In genomic region chr14:51573607-51574006, GRCh38 we compare ENCODE assay signal across 36 cellular contexts.
"Had no signal": no experiment of that assay in that cellular context is flagged by ENCODE, and none has a peak within 500 bp of the region (broad histone marks: within the 10 kb centered on the region; RNA-seq: fewer than 3 reads in every experiment).

No MANE protein-coding gene starts in this region.

- ATAC-seq: activated CD4-positive, alpha-beta T cell treated with anti-CD3 and anti-CD28 coated beads for 36 hours; activated CD4-positive, CD25-positive, alpha-beta regulatory T cell treated with anti-CD3 and anti-CD28 coated beads, Interleukin-2, amount 50 U/mL, for 24 hours; activated CD8-positive, alpha-beta memory T cell treated with anti-CD3 and anti-CD28 coated beads, Interleukin-2, amount 10 ng/mL, durations not matched to agents 7 days and 5 days; activated CD8-positive, alpha-beta T cell treated with anti-CD3 and anti-CD28 coated beads, Interleukin-2, amount 10 ng/mL, durations not matched to agents 7 days and 5 days; WTC11 had no signal

- H3K4me1 Mint-ChIP-seq: activated CD4-positive, alpha-beta T cell treated with anti-CD3 and anti-CD28 coated beads for 36 hours; activated naive CD4-positive, alpha-beta T cell treated with anti-CD3 and anti-CD28 coated beads, Interleukin-2, amount 50 U/mL, for 24 hours; central memory CD8-positive, alpha-beta T cell had no signal

- H3K27ac Mint-ChIP-seq: activated CD4-positive, alpha-beta memory T cell treated with anti-CD3 and anti-CD28 coated beads, Interleukin-2, amount 10 ng/mL, durations not matched to agents 7 days and 5 days; activated CD4-positive, alpha-beta T cell treated with anti-CD3 and anti-CD28 coated beads for 36 hours; activated CD4-positive, alpha-beta T cell treated with anti-CD3 and anti-CD28 coated beads, Interleukin-2, amount 10 ng/mL, durations not matched to agents 7 days and 5 days; activated CD8-positive, alpha-beta memory T cell treated with anti-CD3 and anti-CD28 coated beads, Interleukin-2, amount 10 ng/mL, durations not matched to agents 7 days and 5 days; activated CD8-positive, alpha-beta T cell treated with anti-CD3 and anti-CD28 coated beads, Interleukin-2, amount 10 ng/mL, durations not matched to agents 7 days and 5 days; activated naive CD4-positive, alpha-beta T cell treated with anti-CD3 and anti-CD28 coated beads, Interleukin-2, amount 10 ng/mL, durations not matched to agents 7 days and 5 days; activated naive CD4-positive, alpha-beta T cell treated with anti-CD3 and anti-CD28 coated beads, Interleukin-2, amount 50 U/mL, for 24 hours; activated naive CD8-positive, alpha-beta T cell; activated T-cell treated with anti-CD3 and anti-CD28 coated beads, Interleukin-2, amount 50 U/mL, for 24 hours; activated T-helper 2 cell treated with anti-CD3 and anti-CD28 coated beads, Interferon-gamma antibody, Interleukin-2, Interleukin-4, amounts not matched to agents 10 μg/mL and 5 μg/mL and 100 μg/mL, durations not matched to agents 14 hours and 24 hours and 36 hours; brain; T-helper 1 cell treated with Interleukin-12 subunit alpha and Interleukin-12 subunit beta and Interleukin-4 antibody, amounts not matched to agents 30 μg/mL and 1 μg/mL, for 36 hours; T-helper 2 cell treated with Interferon-gamma antibody and Interleukin-4, amounts not matched to agents 5 μg/mL and 100 μg/mL, for 36 hours; WTC11 had no signal

- H3K27me3 ChIP-seq: ascending aorta, cardiac muscle cell had no signal

- H3K9me3 ChIP-seq: ascending aorta had no signal

- H3K36me3 ChIP-seq: ascending aorta, cardiac muscle cell, WERI-Rb-1 had no signal

- H3K9me3 Mint-ChIP-seq: activated CD4-positive, alpha-beta memory T cell treated with anti-CD3 and anti-CD28 coated beads, Interleukin-2, amount 10 ng/mL, durations not matched to agents 7 days and 5 days; activated CD4-positive, alpha-beta T cell treated with anti-CD3 and anti-CD28 coated beads, Interleukin-2, amount 10 ng/mL, durations not matched to agents 7 days and 5 days; activated naive CD4-positive, alpha-beta T cell treated with anti-CD3 and anti-CD28 coated beads, Interleukin-2, amount 10 ng/mL, durations not matched to agents 7 days and 5 days; activated naive CD4-positive, alpha-beta T cell treated with anti-CD3 and anti-CD28 coated beads, Interleukin-2, amount 50 U/mL, for 24 hours; activated T-cell treated with anti-CD3 and anti-CD28 coated beads, Interleukin-2, amount 50 U/mL, for 24 hours; activated T-helper 2 cell treated with anti-CD3 and anti-CD28 coated beads, Interferon-gamma antibody, Interleukin-2, Interleukin-4, amounts not matched to agents 10 μg/mL and 5 μg/mL and 100 μg/mL, durations not matched to agents 14 hours and 24 hours and 36 hours; central memory CD8-positive, alpha-beta T cell; T-helper 1 cell treated with Interleukin-12 subunit alpha and Interleukin-12 subunit beta and Interleukin-4 antibody, amounts not matched to agents 30 μg/mL and 1 μg/mL, for 36 hours; T-helper 2 cell treated with Interferon-gamma antibody and Interleukin-4, amounts not matched to agents 5 μg/mL and 100 μg/mL, for 36 hours had no signal

- H3K4me1 ChIP-seq: ascending aorta had no signal

- H3K27ac ChIP-seq: ascending aorta, cardiac muscle cell, WERI-Rb-1 had no signal

- H3K4me3 Mint-ChIP-seq: activated CD4-positive, alpha-beta memory T cell treated with anti-CD3 and anti-CD28 coated beads, Interleukin-2, amount 10 ng/mL, durations not matched to agents 7 days and 5 days; activated CD4-positive, alpha-beta T cell treated with anti-CD3 and anti-CD28 coated beads for 36 hours; activated CD4-positive, alpha-beta T cell treated with anti-CD3 and anti-CD28 coated beads, Interleukin-2, amount 10 ng/mL, durations not matched to agents 7 days and 5 days; activated CD8-positive, alpha-beta memory T cell treated with anti-CD3 and anti-CD28 coated beads, Interleukin-2, amount 10 ng/mL, durations not matched to agents 7 days and 5 days; activated CD8-positive, alpha-beta T cell treated with anti-CD3 and anti-CD28 coated beads, Interleukin-2, amount 10 ng/mL, durations not matched to agents 7 days and 5 days; activated naive CD4-positive, alpha-beta T cell treated with anti-CD3 and anti-CD28 coated beads, Interleukin-2, amount 10 ng/mL, durations not matched to agents 7 days and 5 days; activated naive CD4-positive, alpha-beta T cell treated with anti-CD3 and anti-CD28 coated beads, Interleukin-2, amount 50 U/mL, for 24 hours; activated naive CD8-positive, alpha-beta T cell; activated T-cell treated with anti-CD3 and anti-CD28 coated beads, Interleukin-2, amount 50 U/mL, for 24 hours; brain; central memory CD8-positive, alpha-beta T cell; T-helper 1 cell treated with Interleukin-12 subunit alpha and Interleukin-12 subunit beta and Interleukin-4 antibody, amounts not matched to agents 30 μg/mL and 1 μg/mL, for 36 hours; T-helper 2 cell treated with Interferon-gamma antibody and Interleukin-4, amounts not matched to agents 5 μg/mL and 100 μg/mL, for 36 hours; WTC11 had no signal

- H3K4me3 ChIP-seq: ascending aorta, cardiac muscle cell had no signal

- DNase-seq: activated CD4-positive, alpha-beta memory T cell treated with anti-CD3 and anti-CD28 coated beads, Interleukin-2, amount 10 ng/mL, durations not matched to agents 7 days and 5 days; activated CD4-positive, alpha-beta T cell treated with anti-CD3 and anti-CD28 coated beads for 1 hour; activated CD4-positive, alpha-beta T cell treated with anti-CD3 and anti-CD28 coated beads for 36 hours; activated CD4-positive, alpha-beta T cell treated with anti-CD3 and anti-CD28 coated beads for 48 hours; activated CD4-positive, alpha-beta T cell treated with anti-CD3 and anti-CD28 coated beads, Interleukin-2, amount 10 ng/mL, durations not matched to agents 7 days and 5 days; activated CD4-positive, alpha-beta T cell treated with anti-CD3 and anti-CD28 coated beads, Interleukin-2, amount 50 U/mL, for 48 hours; activated CD4-positive, CD25-positive, alpha-beta regulatory T cell; activated CD8-positive, alpha-beta memory T cell treated with anti-CD3 and anti-CD28 coated beads for 24 hours; activated CD8-positive, alpha-beta memory T cell treated with anti-CD3 and anti-CD28 coated beads, Interleukin-2, amount 10 ng/mL, durations not matched to agents 7 days and 5 days; activated CD8-positive, alpha-beta memory T cell treated with anti-CD3 and anti-CD28 coated beads, Interleukin-2, amount 50 U/mL, for 48 hours; activated CD8-positive, alpha-beta T cell treated with anti-CD3 and anti-CD28 coated beads, Interleukin-2, amount 10 ng/mL, durations not matched to agents 7 days and 5 days; activated effector memory CD4-positive, alpha-beta T cell treated with Interleukin-2 at 50 U/mL for 16 hours; activated gamma-delta T cell; activated naive CD4-positive, alpha-beta T cell treated with anti-CD3 and anti-CD28 coated beads, Interleukin-2, amount 10 ng/mL, durations not matched to agents 7 days and 5 days; activated naive CD4-positive, alpha-beta T cell treated with Interleukin-2 at 50 U/mL for 16 hours; activated T-cell treated with anti-CD3 and anti-CD28 coated beads, Interleukin-2, amount 50 U/mL, for 24 hours; activated T-cell treated with anti-CD3 and anti-CD28 coated beads, Interleukin-2, amount 50 U/mL, for 48 hours; amygdala; anterior cingulate cortex; caudate nucleus; cerebellar nuclear complex; T-helper 1 cell; T-helper 2 cell; T-helper 9 cell; WERI-Rb-1 had no signal

- H3K36me3 Mint-ChIP-seq: activated CD8-positive, alpha-beta memory T cell treated with anti-CD3 and anti-CD28 coated beads, Interleukin-2, amount 10 ng/mL, durations not matched to agents 7 days and 5 days; activated naive CD4-positive, alpha-beta T cell treated with anti-CD3 and anti-CD28 coated beads, Interleukin-2, amount 10 ng/mL, durations not matched to agents 7 days and 5 days; activated naive CD4-positive, alpha-beta T cell treated with anti-CD3 and anti-CD28 coated beads, Interleukin-2, amount 50 U/mL, for 24 hours; activated naive CD8-positive, alpha-beta T cell; brain; WTC11 had no signal
